ENCODE assay signal across 27 cellular contexts in the genomic region with DNA sequence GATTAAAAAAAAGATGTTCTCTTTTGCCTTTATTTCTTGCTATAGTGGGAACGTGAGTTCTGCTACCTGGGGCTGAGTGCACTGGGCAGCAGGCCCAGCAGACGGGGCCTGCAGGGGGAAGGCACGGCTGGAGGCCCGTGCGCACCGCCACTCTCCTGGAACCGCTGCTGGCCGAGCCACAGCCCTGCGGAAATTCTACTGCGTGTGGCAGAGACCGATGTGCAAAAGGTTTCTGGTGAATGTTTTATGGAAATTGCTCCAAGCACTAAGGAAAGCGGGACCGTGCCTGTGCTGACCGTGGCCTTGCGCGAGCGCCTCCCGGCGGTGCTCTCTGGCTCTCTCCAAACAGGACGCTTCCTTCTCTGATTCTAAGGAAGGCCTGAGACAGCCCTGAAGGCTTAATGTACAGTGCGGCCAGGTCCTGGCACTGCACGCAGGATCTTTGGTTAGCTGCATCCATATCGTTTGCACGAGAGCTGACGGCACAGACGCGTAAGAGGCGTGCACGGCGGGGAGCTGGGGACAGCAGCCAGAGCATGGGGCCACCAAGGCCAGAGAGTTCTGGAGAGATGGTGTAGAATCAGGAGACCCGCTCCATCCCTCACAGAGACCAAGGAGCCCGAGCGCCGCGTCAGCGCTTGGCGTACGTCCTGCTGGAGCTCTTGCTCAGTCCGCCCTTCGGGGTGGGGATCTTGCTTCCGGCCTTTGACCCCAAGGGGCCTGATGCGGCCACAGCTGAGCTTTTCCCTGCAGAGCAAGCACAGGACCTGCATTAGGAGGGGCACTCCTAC. TPM values are rescaled to one million over a fixed set of nuclear protein-coding genes. Genes with fewer than 3 reads are reported as not detected.
"Had no signal": no experiment of that assay in that cellular context is flagged by ENCODE, and none has a peak within 500 bp of the region (broad histone marks: within the 10 kb centered on the region; RNA-seq: fewer than 3 reads in every experiment).

No MANE protein-coding gene starts in this region.

- H3K27ac Mint-ChIP-seq: immature natural killer cell; naive thymus-derived CD4-positive, alpha-beta T cell; stimulated activated naive B cell treated with anti-CD40 and anti-IgM and Interleukin-4, amounts not matched to agents 10 μg/mL and 1 μg/mL and 100 μg/mL, for 72 hours had no signal

- H3K9ac ChIP-seq: parathyroid adenoma had no signal

- H3K9me3 ChIP-seq: esophagus squamous epithelium, gastroesophageal sphincter, psoas muscle, right lobe of liver, spleen, testis, tibial nerve had no signal

- H3K27me3 ChIP-seq: esophagus squamous epithelium, gastroesophageal sphincter, right lobe of liver, spleen, testis, tibial nerve had no signal

- H3K79me2 ChIP-seq: parathyroid adenoma had no signal

- H3K4me1 ChIP-seq: esophagus squamous epithelium, gastroesophageal sphincter, parathyroid adenoma, psoas muscle, right lobe of liver, spleen, testis, tibial nerve had no signal

- H3K4me3 ChIP-seq: esophagus squamous epithelium, gastroesophageal sphincter, psoas muscle, right lobe of liver, spleen, testis, tibial nerve had no signal

- H2AFZ ChIP-seq: parathyroid adenoma had no signal

- FAIRE-seq: endometrium had no signal

- H3K27ac ChIP-seq: epithelial cell of prostate, esophagus squamous epithelium, gastroesophageal sphincter, parathyroid adenoma, psoas muscle, right lobe of liver, spleen, testis, tibial nerve had no signal

- DNase-seq: effector memory CD4-positive, alpha-beta T cell; esophagus squamous epithelium; foreskin fibroblast; glutamatergic neuron; immature natural killer cell; left colon; mammary epithelial cell; naive thymus-derived CD4-positive, alpha-beta T cell; occipital lobe; psoas muscle; retina; spleen; stimulated activated CD4-positive, alpha-beta T cell treated with anti-CD3 and anti-CD28 coated beads, Interleukin-15, amount 100 ng/mL, for 24 hours; stimulated activated CD4-positive, alpha-beta T cell treated with anti-CD3 and anti-CD28 coated beads, Interleukin-1b, Interleukin-23, amount 100 ng/mL, for 48 hours; stimulated activated CD4-positive, alpha-beta T cell treated with anti-CD3 and anti-CD28 coated beads, Interleukin-4, amount 100 ng/mL, for 24 hours; stimulated activated naive B cell treated with anti-CD40 and anti-IgM and Interleukin-4, amounts not matched to agents 10 μg/mL and 1 μg/mL and 100 μg/mL, for 72 hours; stimulated activated naive CD8-positive, alpha-beta T cell treated with anti-CD3 and anti-CD28 coated beads, Interleukin-15, amount 100 ng/mL, for 72 hours; testis had no signal

- H3K9me3 Mint-ChIP-seq: central memory CD8-positive, alpha-beta T cell; immature natural killer cell; naive thymus-derived CD4-positive, alpha-beta T cell; neural crest cell; stimulated activated naive B cell treated with anti-CD40 and anti-IgM and Interleukin-4, amounts not matched to agents 10 μg/mL and 1 μg/mL and 100 μg/mL, for 72 hours; stimulated activated naive CD8-positive, alpha-beta T cell treated with anti-CD3 and anti-CD28 coated beads, Interleukin-15, amount 100 ng/mL, for 72 hours had no signal

- H3K4me3 Mint-ChIP-seq: central memory CD8-positive, alpha-beta T cell; immature natural killer cell; naive thymus-derived CD4-positive, alpha-beta T cell; neural crest cell; stimulated activated naive B cell treated with anti-CD40 and anti-IgM and Interleukin-4, amounts not matched to agents 10 μg/mL and 1 μg/mL and 100 μg/mL, for 72 hours; stimulated activated naive CD8-positive, alpha-beta T cell treated with anti-CD3 and anti-CD28 coated beads, Interleukin-15, amount 100 ng/mL, for 72 hours had no signal

- ATAC-seq: gastroesophageal sphincter; left colon; naive thymus-derived CD4-positive, alpha-beta T cell; psoas muscle; right lobe of liver; stimulated activated naive B cell treated with anti-CD40 and anti-IgM and Interleukin-4, amounts not matched to agents 10 μg/mL and 1 μg/mL and 100 μg/mL, for 72 hours; stimulated activated naive CD8-positive, alpha-beta T cell treated with anti-CD3 and anti-CD28 coated beads, Interleukin-15, amount 100 ng/mL, for 72 hours had no signal

- H3K27me3 Mint-ChIP-seq: central memory CD8-positive, alpha-beta T cell; naive thymus-derived CD4-positive, alpha-beta T cell; stimulated activated naive B cell treated with anti-CD40 and anti-IgM and Interleukin-4, amounts not matched to agents 10 μg/mL and 1 μg/mL and 100 μg/mL, for 72 hours; stimulated activated naive CD8-positive, alpha-beta T cell treated with anti-CD3 and anti-CD28 coated beads, Interleukin-15, amount 100 ng/mL, for 72 hours had no signal

- H3K4me1 Mint-ChIP-seq: neural crest cell had no signal

RNA-seq across cellular contexts. Expression of gene SMIM1, which starts 42.4 kb away (rescaled TPM):
- total RNA-seq: kidney epithelial cell had no signal
